In genomic region chr22:16771569-16771968, GRCh38 we compare ENCODE assay signal across 4 cellular contexts. TPM values are rescaled to one million over a fixed set of nuclear protein-coding genes. Genes with fewer than 3 reads are reported as not detected.
"Had no signal": no experiment of that assay in that cellular context is flagged by ENCODE, and none has a peak within 500 bp of the region (broad histone marks: within the 10 kb centered on the region; RNA-seq: fewer than 3 reads in every experiment).

No MANE protein-coding gene starts in this region.

RNA-seq across cellular contexts. Expression of gene XKR3, which starts 53.6 kb away (rescaled TPM):
- total RNA-seq: HepG2, HT-29, IMR-90 had no signal
- polyA plus RNA-seq: HepG2, IgD-negative memory B cell, IMR-90 had no signal
